ENCODE assay signal across 13 cellular contexts in the genomic region with DNA sequence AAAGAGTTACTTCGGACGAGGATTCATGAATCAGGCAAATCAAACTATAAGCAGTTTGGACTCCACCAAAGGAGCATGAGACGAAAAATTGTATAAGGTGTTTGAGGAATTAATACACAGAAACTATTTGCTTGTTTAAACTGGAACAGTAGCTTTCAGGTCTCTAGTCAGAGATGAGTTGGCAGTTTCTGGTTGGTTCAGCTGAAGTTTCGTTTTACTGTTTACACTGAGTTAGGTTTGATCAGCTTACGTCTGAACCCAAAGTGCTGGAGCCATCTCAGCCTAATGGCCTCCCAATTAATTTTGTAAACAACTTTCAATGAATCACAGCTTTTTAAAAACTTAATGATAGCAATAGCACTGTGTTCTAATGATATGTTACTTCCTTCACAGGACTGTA.
DNase-seq lines count a peak whose midpoint lies in the region; ATAC-seq, FAIRE-seq and TF ChIP-seq lines count a peak whose summit lies in the region.
"Had no signal": no experiment of that assay in that cellular context is flagged by ENCODE, and none has a peak within 500 bp of the region (broad histone marks: within the 10 kb centered on the region; RNA-seq: fewer than 3 reads in every experiment).

No MANE protein-coding gene starts in this region.

- H3K27ac ChIP-seq in HUES6 (ENCODE audit: low read depth, low read length) (peak overlapping the region; percentile 7; the same call in 1 of the 2 replicates), GM12878 (ENCODE audit: control insufficient read depth, insufficient read depth) (no peak overlapping the region)
- H3K27ac ChIP-seq: C4-2B had no signal

- intact Hi-C loops in GM12878 (cut with micrococcal nuclease; ENCODE audit: unreplicated experiment) = no loop called here

- no peaks in the 10 kb centered on the region for H4K20me1 ChIP-seq in GM12878 (ENCODE audit: control insufficient read depth, insufficient read depth)

- no peak overlapping the region; the same call in 1 of the 2 replicates for H2AFZ ChIP-seq in GM12878 (ENCODE audit: control insufficient read depth, low read depth, low read length)

- SMC1A ChIA-PET in GM12878 (lab: Charles Lee; ENCODE audit: uncharacterized antibody, unreplicated experiment) = no interaction called here

- H3K36me3 ChIP-seq in HUES6 (ENCODE audit: control insufficient read depth, insufficient read depth, low read length) = no peaks in the 10 kb centered on the region
- H3K36me3 ChIP-seq in GM12878 (ENCODE audit: control insufficient read depth in 2 of 2, insufficient read depth in 2 of 2, low read length in 1 of 2) = no peaks in the 10 kb centered on the region

- H3K9me3 ChIP-seq in HUES6 (ENCODE audit: control insufficient read depth, insufficient read depth, low read depth, low read length) (no peaks in the 10 kb centered on the region), GM12878 (replicated peaks; ENCODE audit: control insufficient read depth, insufficient read depth, low read length) (no peaks in the 10 kb centered on the region)

- H3K4me3 ChIP-seq in HUES6 (ENCODE audit: low read depth, low read length) = no peak overlapping the region
- H3K4me3 ChIP-seq in GM12878 = no peak overlapping the region

- H3K79me2 ChIP-seq in GM12878 (ENCODE audit: control insufficient read depth, insufficient read depth, low read length) = no peaks in the 10 kb centered on the region

- H3K27me3 ChIP-seq in HUES6 (ENCODE audit: control insufficient read depth, insufficient read depth, low read length) (no peaks in the 10 kb centered on the region), GM12878 (replicated peaks in 1 of 2; ENCODE audit: control insufficient read depth in 2 of 2, insufficient read depth in 2 of 2, low read length in 1 of 2) (no peaks in the 10 kb centered on the region)

- TF ChIP-seq RAD21 in GM12878 (IDR thresholded peaks at IDR 0.05; ENCODE audit: insufficient read depth, low read depth, low read length) = no peak

- BruUV-seq in GM12878 (replicated peaks; lab: Mats Ljungman, UMichigan) = no TSS peak

- H3K4me1 ChIP-seq in HUES6 (ENCODE audit: control insufficient read depth, insufficient read depth, low read length) = peaks cover 18% of the 10 kb centered on the region
- H3K4me1 ChIP-seq in GM12878 (ENCODE audit: control insufficient read depth, insufficient read depth, low read length) = no peaks in the 10 kb centered on the region

- DNase-seq in GM12892 (ENCODE audit: insufficient read length) (no peak), H4 (ENCODE audit: low spot score) (peak; percentile 93), GM12878 (ENCODE audit: low read depth, low spot score) (peak; percentile 15), DMS114 treated with DMSO at 0.1 percent for 48 hours (lab: John Stamatoyannopoulos, UW; ENCODE audit: unreplicated experiment) (no peak), globus pallidus (ENCODE audit: low spot score) (no peak)
- DNase-seq in stimulated activated CD4-positive, alpha-beta T cell treated with anti-CD3 and anti-CD28 coated beads, Interleukin-12 subunit alpha, Interleukin-12 subunit beta, amount 100 ng/mL, for 4 hours = no peak
- DNase-seq: activated CD8-positive, alpha-beta T cell treated with anti-CD3 and anti-CD28 coated beads, Interleukin-2, amount 10 ng/mL, durations not matched to agents 7 days and 5 days; NCI-H2029; SIG-M5; stimulated activated naive CD4-positive, alpha-beta T cell treated with Interleukin-2 at 50 U/mL for 16 hours had no signal

- POLR2A ChIA-PET in GM12878 (lab: Charles Lee) = no interaction called here

- FAIRE-seq in GM12892 (lab: Jason Lieb, UNC) = peak; percentile 40
- no peak for FAIRE-seq in GM12878 (lab: Jason Lieb, UNC)

- no peak overlapping the region for H3K4me2 ChIP-seq in GM12878 (ENCODE audit: control insufficient read depth, insufficient read depth)

- RAD21 ChIA-PET in GM12878 (lab: Charles Lee; ENCODE audit: unreplicated experiment) = no interaction called here

- CTCF ChIA-PET in GM12878 (lab: Yijun Ruan, JAX) = no interaction called here

- 0 out of 4 replicates have a peak, but pooled peaks of 1 of the 2 experiments have one; percentile 15 for TF ChIP-seq EP300 in GM12878 (IDR thresholded peaks at IDR 0.05; ENCODE audit: borderline replicate concordance in 1 of 2, control insufficient read depth in 1 of 2, low read depth in 2 of 2, low read length in 2 of 2)

- no peak overlapping the region for H3K9ac ChIP-seq in HUES6 (ENCODE audit: low read length)
- H3K9ac ChIP-seq in GM12878 (ENCODE audit: control insufficient read depth, insufficient read depth, low read length) = no peak overlapping the region

- peak; percentile 98 for ATAC-seq in GM12878
- no peak for ATAC-seq in GM19467 (IDR thresholded peaks at IDR 0.05; ENCODE audit: unreplicated experiment)
- ATAC-seq: activated CD8-positive, alpha-beta T cell treated with anti-CD3 and anti-CD28 coated beads, Interleukin-2, amount 10 ng/mL, durations not matched to agents 7 days and 5 days had no signal

- TF ChIP-seq POLR2A in GM12892 (IDR thresholded peaks at IDR 0.05; ENCODE audit: low read depth, low read length) (no peak), GM12878 (IDR thresholded peaks at IDR 0.05; ENCODE audit: low read depth, low read length) (no peak)

- 40% methylated on average over 5 of the region's 5 CpGs for WGBS in GM12878 (ENCODE audit: insufficient coverage, insufficient replicate concordance, low lambda C conversion rate, missing lambda C conversion rate)

- in situ Hi-C loops in GM12878 (cut with MboI) = no loop called here

- TF ChIP-seq CTCF in GM12878 (IDR thresholded peaks at IDR 0.05 in 2 of 3, conservative IDR thresholded peaks at IDR 0.05 in 1 of 3; ENCODE audit: control insufficient read depth in 2 of 3, extremely low read depth in 1 of 3, insufficient read depth in 1 of 3, low read depth in 3 of 3, low read length in 3 of 3) = no peak

TF ChIP-seq in GM12878, 131 proteins besides CTCF, POLR2A, EP300 and RAD21:
- no peak for TF ChIP-seq ZBED1 (IDR thresholded peaks at IDR 0.05; ENCODE audit: borderline replicate concordance)
- TF ChIP-seq RFX5 (IDR thresholded peaks at IDR 0.05; ENCODE audit: low read depth, low read length) = 0 out of 2 replicates have a peak, but pooled peaks have one; percentile 40
- peak; percentile 14; the same call in 1 of the 2 replicates for TF ChIP-seq MTA2 (IDR thresholded peaks at IDR 0.05; ENCODE audit: low read depth)

Comparison
In these comparisons a context has a peak if more than half of its experiments do, and no peak if none do; other contexts are left out.
1. DNase-seq: peak in H4 (single experiment) and GM12878 (single experiment); none in GM12892 (single experiment), DMS114 treated with DMSO at 0.1 percent for 48 hours (single experiment), stimulated activated CD4-positive, alpha-beta T cell treated with anti-CD3 and anti-CD28 coated beads, Interleukin-12 subunit alpha, Interleukin-12 subunit beta, amount 100 ng/mL, for 4 hours (single experiment) and globus pallidus (single experiment).